ENCODE assay signal across 27 cellular contexts in genomic region chr15:49042165-49042564, GRCh38. TPM values are rescaled to one million over a fixed set of nuclear protein-coding genes. Genes with fewer than 3 reads are reported as not detected.
DNase-seq lines count a peak whose midpoint lies in the region; ATAC-seq lines count a peak whose summit lies in the region.
"Had no signal": no experiment of that assay in that cellular context is flagged by ENCODE, and none has a peak within 500 bp of the region (broad histone marks: within the 10 kb centered on the region; RNA-seq: fewer than 3 reads in every experiment).

No MANE protein-coding gene starts in this region.

- H3K9me3 Mint-ChIP-seq in activated naive CD8-positive, alpha-beta T cell (ENCODE audit: low read depth) = no peaks in the 10 kb centered on the region
- no peaks in the 10 kb centered on the region for H3K9me3 Mint-ChIP-seq in activated naive CD8-positive, alpha-beta T cell treated with anti-CD3 and anti-CD28 coated beads for 36 hours
- H3K9me3 Mint-ChIP-seq: activated naive CD4-positive, alpha-beta T cell treated with anti-CD3 and anti-CD28 coated beads, Interleukin-2, amount 50 U/mL, for 72 hours; activated T-helper 2 cell treated with anti-CD3 and anti-CD28 coated beads, Interferon-gamma antibody, Interleukin-2, Interleukin-4, amounts not matched to agents 10 μg/mL and 5 μg/mL and 100 μg/mL, durations not matched to agents 14 hours and 24 hours and 36 hours; naive B cell had no signal

- peaks cover 55% of the 10 kb centered on the region for H3K4me1 Mint-ChIP-seq in activated naive CD8-positive, alpha-beta T cell (ENCODE audit: low read depth)
- peaks cover 45% of the 10 kb centered on the region for H3K4me1 Mint-ChIP-seq in activated naive CD8-positive, alpha-beta T cell treated with anti-CD3 and anti-CD28 coated beads for 36 hours

- no peaks in the 10 kb centered on the region for H3K36me3 ChIP-seq in aorta (ENCODE audit: control insufficient read depth in 1 of 2, insufficient read depth in 2 of 2, low read length in 1 of 2)
- H3K36me3 ChIP-seq: ascending aorta, gastrocnemius medialis, prostate gland, sigmoid colon, upper lobe of left lung had no signal

- no peak overlapping the region for H3K27ac Mint-ChIP-seq in activated naive CD8-positive, alpha-beta T cell
- no peak overlapping the region for H3K27ac Mint-ChIP-seq in activated naive CD8-positive, alpha-beta T cell treated with anti-CD3 and anti-CD28 coated beads for 36 hours
- H3K27ac Mint-ChIP-seq: activated CD4-positive, alpha-beta T cell treated with anti-CD3 and anti-CD28 coated beads for 36 hours; activated naive CD4-positive, alpha-beta T cell treated with anti-CD3 and anti-CD28 coated beads, Interleukin-2, amount 50 U/mL, for 72 hours; activated T-helper 2 cell treated with anti-CD3 and anti-CD28 coated beads, Interferon-gamma antibody, Interleukin-2, Interleukin-4, amounts not matched to agents 10 μg/mL and 5 μg/mL and 100 μg/mL, durations not matched to agents 14 hours and 24 hours and 36 hours had no signal

- H3K27ac ChIP-seq in angular gyrus (ENCODE audit: low read depth, low read length) = peak overlapping the region; percentile 16
- H3K27ac ChIP-seq in layer of hippocampus (ENCODE audit: low read depth, low read length) = peak overlapping the region; percentile 30
- H3K27ac ChIP-seq in aorta (ENCODE audit: low read depth in 1 of 2, low read length in 2 of 2) = no peak overlapping the region
- H3K27ac ChIP-seq: ascending aorta, gastrocnemius medialis, prostate gland, upper lobe of left lung had no signal

- peak overlapping the region; percentile 8 for H3K4me3 Mint-ChIP-seq in activated naive CD8-positive, alpha-beta T cell
- no peak overlapping the region for H3K4me3 Mint-ChIP-seq in activated naive CD8-positive, alpha-beta T cell treated with anti-CD3 and anti-CD28 coated beads for 36 hours
- H3K4me3 Mint-ChIP-seq: activated CD4-positive, alpha-beta T cell treated with anti-CD3 and anti-CD28 coated beads for 36 hours had no signal

- no peak for DNase-seq in activated naive CD8-positive, alpha-beta T cell treated with anti-CD3 and anti-CD28 coated beads for 36 hours
- no peak for DNase-seq in HuH-7.5 (ENCODE audit: low spot score)
- no peak for DNase-seq in NCI-H774 (lab: John Stamatoyannopoulos, UW)
- DNase-seq in aorta = no peak
- DNase-seq in NCI-H2081 treated with DMSO at 0.1 percent for 48 hours (lab: John Stamatoyannopoulos, UW) = no peak
- DNase-seq: activated CD4-positive, alpha-beta T cell treated with anti-CD3 and anti-CD28 coated beads for 36 hours; activated CD8-positive, alpha-beta memory T cell treated with anti-CD3 and anti-CD28 coated beads for 24 hours; activated T-cell treated with anti-CD3 and anti-CD28 coated beads for 4 hours; gastrocnemius medialis; H7; kidney; naive B cell; NCI-H748 treated with DMSO at 0.1 percent for 48 hours; nucleus accumbens; SHP77 treated with DMSO at 0.1 percent for 48 hours; sigmoid colon; stimulated activated CD4-positive, alpha-beta T cell treated with anti-CD3 and anti-CD28 coated beads, Interleukin-12 subunit alpha, Interleukin-12 subunit beta, amount 100 ng/mL, for 4 hours; stimulated activated CD4-positive, alpha-beta T cell treated with anti-CD3 and anti-CD28 coated beads, Interleukin-2, amount 100 ng/mL, for 48 hours; upper lobe of left lung had no signal

- no peaks in the 10 kb centered on the region for H3K27me3 Mint-ChIP-seq in activated naive CD8-positive, alpha-beta T cell
- H3K27me3 Mint-ChIP-seq in activated naive CD8-positive, alpha-beta T cell treated with anti-CD3 and anti-CD28 coated beads for 36 hours = no peaks in the 10 kb centered on the region
- H3K27me3 Mint-ChIP-seq: activated CD4-positive, alpha-beta T cell treated with anti-CD3 and anti-CD28 coated beads for 36 hours; naive B cell had no signal

- peaks cover 0 to 1% of the 10 kb centered on the region in 2 donors for H3K4me1 ChIP-seq in aorta (ENCODE audit: control insufficient read depth in 1 of 2, insufficient read depth in 2 of 2, low read length in 2 of 2)
- H3K4me1 ChIP-seq: prostate gland had no signal

- H3K27me3 ChIP-seq in layer of hippocampus (ENCODE audit: control insufficient read depth, insufficient read depth, low read length) = no peaks in the 10 kb centered on the region
- no peaks in the 10 kb centered on the region for H3K27me3 ChIP-seq in aorta (ENCODE audit: control insufficient read depth in 1 of 2, insufficient read depth in 2 of 2, low read length in 1 of 2)
- H3K27me3 ChIP-seq: ascending aorta, gastrocnemius medialis, sigmoid colon, upper lobe of left lung had no signal

- peaks cover 8% of the 10 kb centered on the region for H3K36me3 Mint-ChIP-seq in activated naive CD8-positive, alpha-beta T cell
- no peaks in the 10 kb centered on the region for H3K36me3 Mint-ChIP-seq in activated naive CD8-positive, alpha-beta T cell treated with anti-CD3 and anti-CD28 coated beads for 36 hours

- no peak overlapping the region for H3K4me3 ChIP-seq in aorta (ENCODE audit: low read length in 2 of 2)
- H3K4me3 ChIP-seq: ascending aorta, gastrocnemius medialis, GM12878, prostate gland, sigmoid colon had no signal

- intact Hi-C loops in aorta (cut with DNase I) = loop anchor here in 1 of 2 donors (10.0 kb wide), 3 partner anchors 57 to 167 kb away; partner anchors contain the start of gene EID1

- ATAC-seq in aorta (ENCODE audit: low FRiP score) = no peak
- ATAC-seq: activated CD4-positive, alpha-beta T cell treated with anti-CD3 and anti-CD28 coated beads for 36 hours; activated naive CD4-positive, alpha-beta T cell treated with anti-CD3 and anti-CD28 coated beads, Interleukin-2, amount 50 U/mL, for 72 hours; gastrocnemius medialis; GM12878 had no signal

- H3K9me3 ChIP-seq in aorta (ENCODE audit: control insufficient read depth, low read length) = no peaks in the 10 kb centered on the region
- H3K9me3 ChIP-seq: ascending aorta, gastrocnemius medialis, prostate gland, sigmoid colon, upper lobe of left lung had no signal

RNA-seq across cellular contexts. Expression of gene SECISBP2L, which starts 4.1 kb away (rescaled TPM):
- 10 to 100 TPM; 18.5 to 19.6 TPM for total RNA-seq in activated naive CD8-positive, alpha-beta T cell treated with anti-CD3 and anti-CD28 coated beads for 36 hours
- total RNA-seq in aorta = 10 to 100 TPM; 78.7 to 82.2 TPM
- 10 to 100 TPM in 1 of 2 donors, 1 to 10 TPM in 1; 8.1 to 15.1 TPM for polyA plus RNA-seq in aorta

Comparison
In these comparisons a context has a peak if more than half of its experiments do, and no peak if none do; other contexts are left out.
1. H3K27ac ChIP-seq: peak in angular gyrus (single experiment) and layer of hippocampus (single experiment); none in aorta (0 of 2).